ENCODE assay signal across 2 cellular contexts in the genomic region with DNA sequence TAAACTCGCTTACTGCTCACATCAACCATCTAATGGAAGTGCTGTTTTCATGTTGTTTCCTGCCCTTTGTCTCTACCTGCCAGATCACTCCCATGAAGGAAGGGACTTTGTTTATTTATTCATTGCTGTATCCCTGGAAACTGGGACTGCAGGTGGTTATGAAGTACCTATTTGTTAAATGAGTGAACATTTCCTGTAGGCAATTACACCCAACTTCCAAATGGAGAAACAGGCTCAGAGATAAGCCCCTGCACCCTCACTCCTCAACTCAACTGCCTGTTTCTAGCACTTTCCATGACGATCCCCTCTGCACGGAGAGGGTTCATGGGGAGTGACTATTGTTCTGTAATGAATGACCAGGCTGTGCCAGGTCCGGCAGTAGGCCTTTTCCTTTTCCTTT.
TF ChIP-seq lines count a peak whose summit lies in the region.

No MANE protein-coding gene starts in this region.

TF ChIP-seq in HEK293, 187 proteins besides CTCF, POLR2A, EP300 and RAD21 (continues in another document):
- TF ChIP-seq ZNF354C (tag by site-specific recombination; IDR thresholded peaks at IDR 0.05; ENCODE audit: borderline replicate concordance, low read depth) (no peak), ZNF488 (tag by site-specific recombination; IDR thresholded peaks at IDR 0.05) (no peak), PRDM10 (tag by site-specific recombination; IDR thresholded peaks at IDR 0.05) (no peak), ZNF677 (tag by site-specific recombination; IDR thresholded peaks at IDR 0.05) (no peak), WT1 (tag by site-specific recombination; IDR thresholded peaks at IDR 0.05) (peak; percentile 69), PATZ1 (tag by site-specific recombination; IDR thresholded peaks at IDR 0.05) (no peak), MEIS1 (CRISPR knock-in tag; IDR thresholded peaks at IDR 0.05; ENCODE audit: borderline replicate concordance) (no peak), ZNF132 (tag by site-specific recombination; IDR thresholded peaks at IDR 0.05; ENCODE audit: borderline replicate concordance) (no peak), ZNF10 (tag by site-specific recombination; IDR thresholded peaks at IDR 0.05) (peak; percentile 54; the same call in 1 of the 2 replicates), PRDM6 (tag by site-specific recombination; IDR thresholded peaks at IDR 0.05) (no peak), IKZF3 (tag by site-specific recombination; IDR thresholded peaks at IDR 0.05) (no peak), ZNF792 (tag by site-specific recombination; IDR thresholded peaks at IDR 0.05) (no peak), GLIS1 (tag by site-specific recombination; IDR thresholded peaks at IDR 0.05) (peak; percentile 50)
- TF ChIP-seq, protein P1, sequence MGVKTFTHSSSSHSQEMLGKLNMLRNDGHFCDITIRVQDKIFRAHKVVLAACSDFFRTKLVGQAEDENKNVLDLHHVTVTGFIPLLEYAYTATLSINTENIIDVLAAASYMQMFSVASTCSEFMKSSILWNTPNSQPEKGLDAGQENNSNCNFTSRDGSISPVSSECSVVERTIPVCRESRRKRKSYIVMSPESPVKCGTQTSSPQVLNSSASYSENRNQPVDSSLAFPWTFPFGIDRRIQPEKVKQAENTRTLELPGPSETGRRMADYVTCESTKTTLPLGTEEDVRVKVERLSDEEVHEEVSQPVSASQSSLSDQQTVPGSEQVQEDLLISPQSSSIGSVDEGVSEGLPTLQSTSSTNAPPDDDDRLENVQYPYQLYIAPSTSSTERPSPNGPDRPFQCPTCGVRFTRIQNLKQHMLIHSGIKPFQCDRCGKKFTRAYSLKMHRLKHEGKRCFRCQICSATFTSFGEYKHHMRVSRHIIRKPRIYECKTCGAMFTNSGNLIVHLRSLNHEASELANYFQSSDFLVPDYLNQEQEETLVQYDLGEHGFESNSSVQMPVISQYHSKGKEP (tag by site-specific recombination; IDR thresholded peaks at IDR 0.05) = no peak
- TF ChIP-seq, protein P2, sequence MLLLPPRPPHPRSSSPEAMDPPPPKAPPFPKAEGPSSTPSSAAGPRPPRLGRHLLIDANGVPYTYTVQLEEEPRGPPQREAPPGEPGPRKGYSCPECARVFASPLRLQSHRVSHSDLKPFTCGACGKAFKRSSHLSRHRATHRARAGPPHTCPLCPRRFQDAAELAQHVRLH (tag by site-specific recombination; IDR thresholded peaks at IDR 0.05) = no peak

TF ChIP-seq in endothelial cell of umbilical vein, 7 proteins besides CTCF, POLR2A, EP300 and RAD21:
- no peak for TF ChIP-seq POLR2AphosphoS5 (IDR thresholded peaks at IDR 0.05; ENCODE audit: insufficient read depth, low read depth, low read length)
- TF ChIP-seq MYC (IDR thresholded peaks at IDR 0.05; ENCODE audit: low read depth, low read length) = no peak
- no peak for TF ChIP-seq GATA2 (IDR thresholded peaks at IDR 0.05; ENCODE audit: insufficient read depth, insufficient read length, low read depth, low read length)
- TF ChIP-seq FOS (IDR thresholded peaks at IDR 0.05; ENCODE audit: borderline replicate concordance, insufficient read depth, low read length) = no peak
- no peak for TF ChIP-seq EZH2 (IDR thresholded peaks at IDR 0.05; ENCODE audit: borderline replicate concordance, low read depth, low read length, severe bottlenecking)
- no peak for TF ChIP-seq JUN (IDR thresholded peaks at IDR 0.05; ENCODE audit: borderline replicate concordance, insufficient read depth, insufficient read length, low read depth)
- TF ChIP-seq, protein P3, sequence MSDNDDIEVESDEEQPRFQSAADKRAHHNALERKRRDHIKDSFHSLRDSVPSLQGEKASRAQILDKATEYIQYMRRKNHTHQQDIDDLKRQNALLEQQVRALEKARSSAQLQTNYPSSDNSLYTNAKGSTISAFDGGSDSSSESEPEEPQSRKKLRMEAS (IDR thresholded peaks at IDR 0.05; ENCODE audit: insufficient read depth, insufficient read length) = no peak
TF ChIP-seq in endothelial cell of umbilical vein: peak in this region for 0.
